ENCODE assay signal across 8 cellular contexts in genomic region chr20:17531537-17532025, GRCh38. TPM values are rescaled to one million over a fixed set of nuclear protein-coding genes. Genes with fewer than 3 reads are reported as not detected.
DNase-seq lines count a peak whose midpoint lies in the region; ATAC-seq and TF ChIP-seq lines count a peak whose summit lies in the region.

No MANE protein-coding gene starts in this region.

- no peaks in the 10 kb centered on the region for H3K79me2 ChIP-seq in KMS-11 (ENCODE audit: insufficient read depth, low read depth)

- H3K4me3 Mint-ChIP-seq in CD4-positive, CD25-positive, alpha-beta regulatory T cell, result peak overlapping the region; percentile 60 to 85 (median 81)
- H3K4me3 Mint-ChIP-seq in nephron, result peak overlapping the region; percentile 87 to 97 (median 94)

- H3K36me3 Mint-ChIP-seq in CD4-positive, CD25-positive, alpha-beta regulatory T cell, result no peaks in the 10 kb centered on the region
- no peaks in the 10 kb centered on the region for H3K36me3 Mint-ChIP-seq in nephron (ENCODE audit: low read depth)

- ATAC-seq in CD4-positive, CD25-positive, alpha-beta regulatory T cell (ENCODE audit: low read depth in 2 of 2), result no peak
- ATAC-seq in HG03342 (IDR thresholded peaks at IDR 0.05; ENCODE audit: unreplicated experiment), result no peak

- H3K9me3 ChIP-seq in CD4-positive, CD25-positive, alpha-beta regulatory T cell (ENCODE audit: control insufficient read depth in 2 of 2, low read length in 2 of 2), result no peaks in the 10 kb centered on the region
- H3K9me3 ChIP-seq in colonic mucosa, result no peaks in the 10 kb centered on the region

- no peaks in the 10 kb centered on the region for H4K20me1 ChIP-seq in KMS-11 (ENCODE audit: insufficient read depth)

- peaks cover 28% of the 10 kb centered on the region for H3K27me3 ChIP-seq in CD4-positive, CD25-positive, alpha-beta regulatory T cell (ENCODE audit: control insufficient read depth, insufficient read depth, low read length)
- H3K27me3 ChIP-seq in KMS-11 (ENCODE audit: insufficient read depth, low read depth) (no peaks in the 10 kb centered on the region), colonic mucosa (no peaks in the 10 kb centered on the region)

- H3K4me1 Mint-ChIP-seq in CD4-positive, CD25-positive, alpha-beta regulatory T cell, result peaks cover 0 to 8% (median 2%) of the 10 kb centered on the region in 4 donors
- peaks cover 24% of the 10 kb centered on the region for H3K4me1 Mint-ChIP-seq in nephron

- peak overlapping the region; percentile 66; the same call in 1 of the 2 replicates for H3K4me2 ChIP-seq in KMS-11

- peaks cover 0 to 2% (median 0%) of the 10 kb centered on the region in 7 donors for H3K9me3 Mint-ChIP-seq in CD4-positive, CD25-positive, alpha-beta regulatory T cell
- H3K9me3 Mint-ChIP-seq in nephron, result no peaks in the 10 kb centered on the region

- H3K9ac ChIP-seq in KMS-11, result peak overlapping the region; percentile 77
- H3K9ac ChIP-seq in colonic mucosa (ENCODE audit: low read depth in 2 of 2, low read length in 2 of 2), result no peak overlapping the region

- peak overlapping the region; percentile 71 for H2AFZ ChIP-seq in KMS-11 (ENCODE audit: low read depth)

- no peak for TF ChIP-seq CTCF in KMS-11 (conservative IDR thresholded peaks at IDR 0.05; ENCODE audit: low read depth, low read length)
- TF ChIP-seq CTCF in colonic mucosa (IDR thresholded peaks at IDR 0.05), result no peak
- TF ChIP-seq CTCF in nephron (IDR thresholded peaks at IDR 0.05; ENCODE audit: unreplicated experiment in 3 of 3), result no peak
- no peak for TF ChIP-seq CTCF in GM10266 (IDR thresholded peaks at IDR 0.05; ENCODE audit: control insufficient read depth, insufficient read depth, low read depth, missing control alignments)

- H3K4me1 ChIP-seq in CD4-positive, CD25-positive, alpha-beta regulatory T cell (ENCODE audit: control insufficient read depth, insufficient read depth, low read length, poor library complexity, severe bottlenecking), result peaks cover 9% of the 10 kb centered on the region
- H3K4me1 ChIP-seq in KMS-11 (ENCODE audit: low read depth, poor library complexity, severe bottlenecking) (peaks cover 18% of the 10 kb centered on the region), colonic mucosa (no peaks in the 10 kb centered on the region)

- H3K27ac ChIP-seq in CD4-positive, CD25-positive, alpha-beta regulatory T cell (ENCODE audit: insufficient read depth, low read length, poor library complexity, severe bottlenecking), result no peak overlapping the region
- H3K27ac ChIP-seq in KMS-11 (peak overlapping the region; percentile 62), colonic mucosa (peak overlapping the region; percentile 18)

- peak in 1 of 3 donors; percentile 12 for DNase-seq in CD4-positive, CD25-positive, alpha-beta regulatory T cell
- DNase-seq in colonic mucosa (no peak), GM10266 (ENCODE audit: extremely low spot score) (no peak), AG08395 (ENCODE audit: low spot score) (no peak)
- DNase-seq in activated CD4-positive, CD25-positive, alpha-beta regulatory T cell treated with anti-CD3 and anti-CD28 coated beads, Interleukin-2, amount 50 U/mL, for 72 hours, result no peak

- no peak overlapping the region for H3K27ac Mint-ChIP-seq in CD4-positive, CD25-positive, alpha-beta regulatory T cell
- H3K27ac Mint-ChIP-seq in nephron, result peak overlapping the region; percentile 97 to 98 (median 97)

- no peak overlapping the region for H3K4me3 ChIP-seq in CD4-positive, CD25-positive, alpha-beta regulatory T cell (ENCODE audit: low read depth, low read length)
- no peak overlapping the region for H3K4me3 ChIP-seq in KMS-11 (IDR thresholded peaks at IDR 0.05; ENCODE audit: insufficient read depth, low read depth, low read length)
- H3K4me3 ChIP-seq in colonic mucosa, result peak overlapping the region; percentile 38

- intact Hi-C loops in colonic mucosa (cut with DNase I), result loop anchor here (10.0 kb wide), 1 partner anchor 463 kb away; no protein-coding TSS in a partner anchor

- H3K27me3 Mint-ChIP-seq in CD4-positive, CD25-positive, alpha-beta regulatory T cell, result peaks cover 49% of the 10 kb centered on the region
- peaks cover 9% of the 10 kb centered on the region for H3K27me3 Mint-ChIP-seq in nephron (ENCODE audit: low read depth)

- H3K36me3 ChIP-seq in CD4-positive, CD25-positive, alpha-beta regulatory T cell (ENCODE audit: control insufficient read depth, insufficient read depth, low read length), result no peaks in the 10 kb centered on the region
- no peaks in the 10 kb centered on the region for H3K36me3 ChIP-seq in KMS-11 (ENCODE audit: insufficient read depth)
- H3K36me3 ChIP-seq in colonic mucosa, result no peaks in the 10 kb centered on the region

RNA-seq across cellular contexts. Expression of gene BFSP1, which starts 0.4 kb away (rescaled TPM):
- 0.39 TPM for total RNA-seq in CD4-positive, CD25-positive, alpha-beta regulatory T cell
- under 1 TPM in 1 of 4 donors, not detected in 3; 0.12 TPM for polyA plus RNA-seq in CD4-positive, CD25-positive, alpha-beta regulatory T cell
- total RNA-seq in colonic mucosa, result under 1 TPM; 0.50 to 0.59 TPM

RNA-seq across cellular contexts. Expression of gene DSTN, which starts 38.3 kb away (rescaled TPM):
- total RNA-seq in CD4-positive, CD25-positive, alpha-beta regulatory T cell, result 50.6 TPM
- 100 to 1,000 TPM in 3 of 4 donors, 10 to 100 TPM in 1; 93.9 to 145 (median 116) TPM for polyA plus RNA-seq in CD4-positive, CD25-positive, alpha-beta regulatory T cell
- total RNA-seq in colonic mucosa, result 100 to 1,000 TPM; 247 to 437 TPM

Comparison
In these comparisons a context has a peak if more than half of its experiments do, and no peak if none do; other contexts are left out.
1. H3K27ac Mint-ChIP-seq: peak in nephron (3 of 3); none in CD4-positive, CD25-positive, alpha-beta regulatory T cell (0 of 3).